10 cellular contexts compared by ENCODE assay signal in the genomic region with DNA sequence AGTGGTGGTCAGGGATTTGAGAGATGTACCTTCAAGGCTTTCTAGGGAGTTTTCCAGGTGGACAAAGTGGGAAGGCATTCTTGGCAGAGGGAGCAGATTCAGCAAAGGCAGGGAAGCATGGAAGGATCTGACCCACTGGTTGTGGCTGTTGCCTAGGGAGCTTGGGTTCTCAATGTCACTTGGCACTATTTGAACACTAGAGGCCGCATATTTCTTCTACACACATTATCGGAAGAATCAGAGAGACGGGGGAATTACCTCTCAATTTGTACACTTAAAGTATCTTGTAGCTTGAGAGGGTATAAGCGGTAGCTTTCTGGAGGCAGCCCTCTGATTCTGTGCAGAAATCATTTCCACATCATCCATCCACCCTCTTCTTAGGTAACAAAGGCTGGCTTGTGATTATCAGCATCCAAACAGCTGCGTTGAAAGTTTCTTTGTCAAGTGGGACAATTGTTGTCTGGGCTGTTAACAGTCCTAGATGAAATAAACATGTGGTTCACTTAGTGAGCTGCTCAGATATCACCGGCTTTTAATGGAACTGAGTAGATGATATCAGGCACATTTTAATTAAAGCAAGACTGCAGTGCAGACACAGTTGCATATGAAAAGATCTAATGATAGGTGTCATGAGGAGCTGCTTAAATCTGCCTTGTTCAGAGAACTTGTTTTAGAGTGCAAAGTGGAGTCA. TPM values are rescaled to one million over a fixed set of nuclear protein-coding genes. Genes with fewer than 3 reads are reported as not detected.
DNase-seq lines count a peak whose midpoint lies in the region; ATAC-seq and TF ChIP-seq lines count a peak whose summit lies in the region.
"Had no signal": no experiment of that assay in that cellular context is flagged by ENCODE, and none has a peak within 500 bp of the region (broad histone marks: within the 10 kb centered on the region; RNA-seq: fewer than 3 reads in every experiment).

No MANE protein-coding gene starts in this region.

- no peak overlapping the region for H2AFZ ChIP-seq in GM23338

- intact Hi-C loops in adrenal gland (cut with DNase I) = no loop called here
- intact Hi-C loops in Calu3 (cut with micrococcal nuclease; ENCODE audit: unreplicated experiment) = no loop called here

- no TSS peak for BruUV-seq in Calu3 (replicated peaks; lab: Mats Ljungman, UMichigan)

- DNase-seq in Ammon's horn (ENCODE audit: low spot score) (peak; percentile 34), GM23338 (ENCODE audit: low spot score) (peak; percentile 34), NCI-H460 (ENCODE audit: extremely low read depth, low read depth) (peak; percentile 1), epithelial cell of esophagus (ENCODE audit: low read depth) (peak; percentile 17), adrenal gland (no peak), Calu3 (no peak)
- DNase-seq in activated CD8-positive, alpha-beta memory T cell treated with anti-CD3 and anti-CD28 coated beads, Interleukin-2, amount 10 ng/mL, durations not matched to agents 7 days and 5 days = no peak
- DNase-seq: activated CD8-positive, alpha-beta memory T cell treated with anti-CD3 and anti-CD28 coated beads, Interleukin-2, amount 50 U/mL, for 48 hours; EL had no signal

- peaks cover 9% of the 10 kb centered on the region for H4K20me1 ChIP-seq in GM23338 (replicated peaks; ENCODE audit: insufficient read depth)

- peaks cover 27% of the 10 kb centered on the region for H3K4me1 Mint-ChIP-seq in GM23338
- peaks cover 6% of the 10 kb centered on the region for H3K4me1 Mint-ChIP-seq in activated CD8-positive, alpha-beta memory T cell treated with anti-CD3 and anti-CD28 coated beads, Interleukin-2, amount 10 ng/mL, durations not matched to agents 7 days and 5 days
- no peaks in the 10 kb centered on the region for H3K4me1 Mint-ChIP-seq in Calu3 (ENCODE audit: low read depth, unreplicated experiment)

- CTCF ChIA-PET in activated CD8-positive, alpha-beta memory T cell treated with anti-CD3 and anti-CD28 coated beads, Interleukin-2, amount 10 ng/mL, durations not matched to agents 7 days and 5 days (lab: Charles Lee) = interaction anchor here (3.6 kb wide), 1 partner anchor 24 kb away, joined by 15 read pairs; no protein-coding TSS in a partner anchor
- CTCF ChIA-PET in Calu3 (lab: Charles Lee) = interaction anchor here (1.0 kb wide), 2 partner anchors 9 to 1459 kb away, joined by 3 read pairs; no protein-coding TSS in a partner anchor

- peaks cover 56% of the 10 kb centered on the region for H3K27me3 ChIP-seq in GM23338 (ENCODE audit: insufficient read depth)
- peaks cover 40% of the 10 kb centered on the region for H3K27me3 ChIP-seq in adrenal gland

- H3K4me3 Mint-ChIP-seq in GM23338 (peak overlapping the region; percentile 65), Calu3 (ENCODE audit: low read depth, unreplicated experiment) (no peak overlapping the region)
- H3K4me3 Mint-ChIP-seq in activated CD8-positive, alpha-beta memory T cell treated with anti-CD3 and anti-CD28 coated beads, Interleukin-2, amount 10 ng/mL, durations not matched to agents 7 days and 5 days = no peak overlapping the region

- H3K27ac ChIP-seq in GM23338 (ENCODE audit: low read depth) = no peak overlapping the region
- H3K27ac ChIP-seq in adrenal gland = no peak overlapping the region

- H3K4me3 ChIP-seq in GM23338 = peak overlapping the region; percentile 77
- H3K4me3 ChIP-seq in epithelial cell of esophagus (ENCODE audit: low read length) = no peak overlapping the region
- no peak overlapping the region for H3K4me3 ChIP-seq in adrenal gland

- WGBS in adrenal gland, 4 donors = 11 to 21% (median 20%) methylated on average over 6 of the region's 6 CpGs

- H3K9me3 Mint-ChIP-seq in GM23338 = no peaks in the 10 kb centered on the region; the same call in 1 of the 3 replicates
- H3K9me3 Mint-ChIP-seq in activated CD8-positive, alpha-beta memory T cell treated with anti-CD3 and anti-CD28 coated beads, Interleukin-2, amount 10 ng/mL, durations not matched to agents 7 days and 5 days (ENCODE audit: low read depth) = no peaks in the 10 kb centered on the region
- no peaks in the 10 kb centered on the region for H3K9me3 Mint-ChIP-seq in Calu3 (ENCODE audit: low read depth, unreplicated experiment)

- H3K4me2 ChIP-seq in GM23338 = peak overlapping the region; percentile 96

- H3K27me3 Mint-ChIP-seq in GM23338 (ENCODE audit: insufficient read depth, low read depth, poor library complexity) (peaks cover 47% of the 10 kb centered on the region), Calu3 (ENCODE audit: unreplicated experiment) (peaks cover 49% of the 10 kb centered on the region)
- peaks cover 55% of the 10 kb centered on the region for H3K27me3 Mint-ChIP-seq in activated CD8-positive, alpha-beta memory T cell treated with anti-CD3 and anti-CD28 coated beads, Interleukin-2, amount 10 ng/mL, durations not matched to agents 7 days and 5 days

- H3K27ac Mint-ChIP-seq in GM23338 (no peak overlapping the region), Calu3 (ENCODE audit: unreplicated experiment) (no peak overlapping the region)
- no peak overlapping the region for H3K27ac Mint-ChIP-seq in activated CD8-positive, alpha-beta memory T cell treated with anti-CD3 and anti-CD28 coated beads, Interleukin-2, amount 10 ng/mL, durations not matched to agents 7 days and 5 days

- ATAC-seq in GM23338 (peak; percentile 15), HG02798 (IDR thresholded peaks at IDR 0.05; ENCODE audit: poor library complexity, unreplicated experiment) (no peak)
- no peak for ATAC-seq in activated CD8-positive, alpha-beta memory T cell treated with anti-CD3 and anti-CD28 coated beads, Interleukin-2, amount 10 ng/mL, durations not matched to agents 7 days and 5 days

- H3F3A ChIP-seq in GM23338 (replicated peaks; ENCODE audit: low read depth) = peaks cover 9% of the 10 kb centered on the region; the same call in 1 of the 2 replicates

- 0 out of 2 replicates have a peak, but pooled peaks cover 4% of the 10 kb centered on the region for H3K9me2 ChIP-seq in GM23338 (ENCODE audit: insufficient read depth)

- peaks cover 32% of the 10 kb centered on the region for H3K4me1 ChIP-seq in GM23338 (ENCODE audit: insufficient read depth)
- H3K4me1 ChIP-seq in adrenal gland (replicated peaks in 1 of 2) = no peaks in the 10 kb centered on the region

- no peak for TF ChIP-seq POLR2A in adrenal gland (IDR thresholded peaks at IDR 0.05)

- H3K36me3 Mint-ChIP-seq in GM23338 (ENCODE audit: low read depth) (no peaks in the 10 kb centered on the region), Calu3 (ENCODE audit: insufficient read depth, unreplicated experiment) (no peaks in the 10 kb centered on the region)
- H3K36me3 Mint-ChIP-seq in activated CD8-positive, alpha-beta memory T cell treated with anti-CD3 and anti-CD28 coated beads, Interleukin-2, amount 10 ng/mL, durations not matched to agents 7 days and 5 days = no peaks in the 10 kb centered on the region

- H3K79me2 ChIP-seq in GM23338 (replicated peaks; ENCODE audit: insufficient read depth) = no peaks in the 10 kb centered on the region

- no peaks in the 10 kb centered on the region for H3K36me3 ChIP-seq in GM23338 (ENCODE audit: insufficient read depth)
- H3K36me3 ChIP-seq in adrenal gland (replicated peaks in 1 of 2) = no peaks in the 10 kb centered on the region

- TF ChIP-seq CTCF in GM23338 (conservative IDR thresholded peaks at IDR 0.05; ENCODE audit: low read depth in 2 of 2) = peak; percentile 24 to 32; a peak in 3 of 4 replicates
- peak; percentile 46 for TF ChIP-seq CTCF in epithelial cell of esophagus (IDR thresholded peaks at IDR 0.05; ENCODE audit: insufficient read depth, low read depth, low read length, missing control alignments)
- no peak for TF ChIP-seq CTCF in adrenal gland (IDR thresholded peaks at IDR 0.05)
- TF ChIP-seq CTCF in Calu3 (IDR thresholded peaks at IDR 0.05; ENCODE audit: unreplicated experiment) = no peak

- H3K9me3 ChIP-seq in adrenal gland (replicated peaks in 1 of 3) = no peaks in the 10 kb centered on the region

TF ChIP-seq in GM23338, 12 proteins besides CTCF, POLR2A, EP300 and RAD21 (continues in another document):
- TF ChIP-seq REST (IDR thresholded peaks at IDR 0.05; ENCODE audit: unreplicated experiment) = no peak
- TF ChIP-seq ZNF114 (CRISPR knock-in tag; IDR thresholded peaks at IDR 0.05) = no peak
- no peak for TF ChIP-seq STAT1 (IDR thresholded peaks at IDR 0.05; ENCODE audit: unreplicated experiment)
- TF ChIP-seq CREB1 (CRISPR knock-in tag; IDR thresholded peaks at IDR 0.05; ENCODE audit: low read depth) = no peak
- no peak for TF ChIP-seq EZH2 (IDR thresholded peaks at IDR 0.05; ENCODE audit: low read depth, unreplicated experiment)
- no peak for TF ChIP-seq ZNF331 (CRISPR knock-in tag; IDR thresholded peaks at IDR 0.05; ENCODE audit: low read depth)

RNA-seq across cellular contexts. Expression of gene NELL1, which starts 2.6 kb away (rescaled TPM):
- total RNA-seq in GM23338 (2014; rRNA removed; shearing (Covaris generic)) = 0.39 and 1.6 TPM in 2 replicates
- polyA plus RNA-seq in GM23338 (2016; fragmentation: Nextera tagmentation; extraction: Ambion mirVana) = not detected in 2 replicates
- total RNA-seq in NCI-H460 (2014; rRNA removed; shearing (Covaris generic)) = not detected in 2 replicates
- polyA plus RNA-seq in NCI-H460 (2014; cell fraction: nucleus; rRNA removed) = not detected in 2 replicates
- total RNA-seq in adrenal gland = under 1 TPM in 1 of 8 donors, not detected in 7; 0.11 TPM
- under 1 TPM in 1 of 3 donors, not detected in 2; 0.24 TPM for polyA plus RNA-seq in adrenal gland
- not detected for total RNA-seq in activated CD8-positive, alpha-beta memory T cell treated with anti-CD3 and anti-CD28 coated beads, Interleukin-2, amount 10 ng/mL, durations not matched to agents 7 days and 5 days
- total RNA-seq in Calu3 (2022) = not detected in 2 replicates

Comparison
In these comparisons a context has a peak if more than half of its experiments do, and no peak if none do; other contexts are left out.
1. DNase-seq: peak in Ammon's horn (single experiment), GM23338 (single experiment), NCI-H460 (single experiment) and epithelial cell of esophagus (single experiment); none in adrenal gland (0 of 7), activated CD8-positive, alpha-beta memory T cell treated with anti-CD3 and anti-CD28 coated beads, Interleukin-2, amount 10 ng/mL, durations not matched to agents 7 days and 5 days (single experiment) and Calu3 (single experiment).
2. CTCF ChIP-seq: peak in GM23338 (2 of 2) and epithelial cell of esophagus (single experiment); none in adrenal gland (0 of 6) and Calu3 (single experiment).